In genomic region chr14:52693532-52693931, GRCh38 we compare ENCODE assay signal across 17 cellular contexts. TPM values are rescaled to one million over a fixed set of nuclear protein-coding genes. Genes with fewer than 3 reads are reported as not detected.
A peak's percentile ranks its signal among the peaks of the same experiment; 100 is the strongest.
DNase-seq lines count a peak whose midpoint lies in the region; ATAC-seq and TF ChIP-seq lines count a peak whose summit lies in the region.
"Had no signal": no experiment of that assay in that cellular context is flagged by ENCODE, and none has a peak within 500 bp of the region (broad histone marks: within the 10 kb centered on the region; RNA-seq: fewer than 3 reads in every experiment).

No MANE protein-coding gene starts in this region.

- H3K9me3 ChIP-seq in SK-N-SH (no peaks in the 10 kb centered on the region), SJCRH30 (replicated peaks) (no peaks in the 10 kb centered on the region)
- H3K9me3 ChIP-seq: sigmoid colon, upper lobe of left lung had no signal

- H3K4me1 ChIP-seq in SK-N-SH (ENCODE audit: control insufficient read depth in 1 of 2, insufficient read depth in 2 of 2, low read depth in 1 of 2, low read length in 1 of 2) (peaks cover 10 to 12% of the 10 kb centered on the region in 2 experiments; a peak in 3 of 4 replicates), SJCRH30 (peaks cover 4% of the 10 kb centered on the region; the same call in 1 of the 2 replicates)

- WGBS in SK-N-SH (ENCODE audit: low lambda C conversion rate) = 95% methylated on average over 7 of the region's 7 CpGs

- no peaks in the 10 kb centered on the region for H3K9me2 ChIP-seq in SK-N-SH

- H3K27me3 Mint-ChIP-seq in IgD-negative memory B cell = no peaks in the 10 kb centered on the region
- no peaks in the 10 kb centered on the region for H3K27me3 Mint-ChIP-seq in activated naive CD8-positive, alpha-beta T cell treated with anti-CD3 and anti-CD28 coated beads for 36 hours
- no peaks in the 10 kb centered on the region for H3K27me3 Mint-ChIP-seq in natural killer cell (ENCODE audit: low read depth in 2 of 2)

- H3K36me3 Mint-ChIP-seq in IgD-negative memory B cell (peaks cover 2% of the 10 kb centered on the region), natural killer cell (no peaks in the 10 kb centered on the region)
- peaks cover 37% of the 10 kb centered on the region for H3K36me3 Mint-ChIP-seq in activated naive CD8-positive, alpha-beta T cell treated with anti-CD3 and anti-CD28 coated beads for 36 hours

- peaks cover 15% of the 10 kb centered on the region for H3F3A ChIP-seq in SK-N-SH (replicated peaks; ENCODE audit: insufficient read depth)

- H3K27ac ChIP-seq in SK-N-SH (ENCODE audit: low read depth in 2 of 2, low read length in 1 of 2) = no peak overlapping the region
- H3K27ac ChIP-seq in SJCRH30 = no peak overlapping the region
- H3K27ac ChIP-seq: 22Rv1, brain microvascular endothelial cell had no signal

- H2AFZ ChIP-seq in SK-N-SH (ENCODE audit: low read depth) = no peak overlapping the region

- intact Hi-C loops in natural killer cell (cut with micrococcal nuclease) = no loop called here

- H3K4me3 Mint-ChIP-seq in IgD-negative memory B cell = peak overlapping the region in 3 of 4 donors; percentile 36 to 75 (median 56)
- H3K4me3 Mint-ChIP-seq in activated naive CD8-positive, alpha-beta T cell treated with anti-CD3 and anti-CD28 coated beads for 36 hours = peak overlapping the region; percentile 98
- H3K4me3 Mint-ChIP-seq in natural killer cell = peak overlapping the region; percentile 57

- peak overlapping the region; percentile 90; the same call in 1 of the 2 replicates for H3K9ac ChIP-seq in SK-N-SH

- peak overlapping the region; percentile 77 for H3K4me2 ChIP-seq in SK-N-SH

- POLR2A ChIA-PET in SK-N-SH (lab: Yijun Ruan, JAX) = interaction anchor here (1.0 kb wide), 1 partner anchor 141 kb away, joined by 3 read pairs; the partner anchor contains the start of genes GPR137C and TXNDC16

- peaks cover 32% of the 10 kb centered on the region for H4K20me1 ChIP-seq in SK-N-SH (ENCODE audit: insufficient read depth)

- H3K9me3 Mint-ChIP-seq in IgD-negative memory B cell (no peaks in the 10 kb centered on the region), natural killer cell (no peaks in the 10 kb centered on the region)
- no peaks in the 10 kb centered on the region for H3K9me3 Mint-ChIP-seq in activated naive CD8-positive, alpha-beta T cell treated with anti-CD3 and anti-CD28 coated beads for 36 hours

- no peak for ATAC-seq in SK-N-SH treated with all-trans-retinoic acid at 6 μM for 48 hours
- no peak for ATAC-seq in natural killer cell
- ATAC-seq in GM19328 (IDR thresholded peaks at IDR 0.05; ENCODE audit: unreplicated experiment) = no peak
- ATAC-seq: esophagus mucosa had no signal

- H3K4me1 Mint-ChIP-seq in IgD-negative memory B cell (peaks cover 23 to 45% (median 27%) of the 10 kb centered on the region in 3 donors), natural killer cell (peaks cover 44% of the 10 kb centered on the region in 2 donors)
- peaks cover 43% of the 10 kb centered on the region for H3K4me1 Mint-ChIP-seq in activated naive CD8-positive, alpha-beta T cell treated with anti-CD3 and anti-CD28 coated beads for 36 hours

- H3K27me3 ChIP-seq in SK-N-SH (ENCODE audit: insufficient read depth) = no peaks in the 10 kb centered on the region
- no peaks in the 10 kb centered on the region for H3K27me3 ChIP-seq in SJCRH30
- H3K27me3 ChIP-seq: brain microvascular endothelial cell, sigmoid colon, upper lobe of left lung had no signal

- no peak for TF ChIP-seq RAD21 in SK-N-SH (IDR thresholded peaks at IDR 0.05; ENCODE audit: low read length)

- no peak for TF ChIP-seq EP300 in SK-N-SH (IDR thresholded peaks at IDR 0.05; ENCODE audit: borderline replicate concordance in 1 of 2, low read depth in 1 of 2, low read length in 1 of 2)

- TF ChIP-seq CTCF in SK-N-SH (IDR thresholded peaks at IDR 0.05) (no peak), natural killer cell (IDR thresholded peaks at IDR 0.05) (no peak)

- H3K4me3 ChIP-seq in SK-N-SH (ENCODE audit: low read depth in 2 of 2, low read length in 1 of 2) = peak overlapping the region in 1 of 2 experiments; percentile 76; a peak in 2 of 4 replicates
- no peak overlapping the region for H3K4me3 ChIP-seq in SJCRH30

- H3K79me2 ChIP-seq in SK-N-SH (ENCODE audit: insufficient read depth) = peaks cover 66% of the 10 kb centered on the region

- H3K27ac Mint-ChIP-seq in IgD-negative memory B cell (peak overlapping the region in 1 of 3 donors; percentile 26), natural killer cell (no peak overlapping the region)
- peak overlapping the region; percentile 29 for H3K27ac Mint-ChIP-seq in activated naive CD8-positive, alpha-beta T cell treated with anti-CD3 and anti-CD28 coated beads for 36 hours

- DNase-seq in SK-N-SH (no peak), natural killer cell (no peak), SJCRH30 (no peak), NCI-H526 (lab: John Stamatoyannopoulos, UW) (no peak)
- no peak for DNase-seq in activated naive CD8-positive, alpha-beta T cell treated with anti-CD3 and anti-CD28 coated beads for 36 hours
- DNase-seq: brain microvascular endothelial cell, H7, IMR-90, NCI-H187, sigmoid colon, SW 1271, upper lobe of left lung had no signal

- CTCF ChIA-PET in SK-N-SH (lab: Yijun Ruan, JAX) = interaction anchor here (1.0 kb wide), 1 partner anchor 19 kb away, joined by 3 read pairs; no protein-coding TSS in a partner anchor

- H3K36me3 ChIP-seq in SK-N-SH (replicated peaks in 1 of 2; ENCODE audit: control insufficient read depth in 1 of 2, insufficient read depth in 2 of 2, low read length in 1 of 2) (no peaks in the 10 kb centered on the region), SJCRH30 (no peaks in the 10 kb centered on the region)
- H3K36me3 ChIP-seq: brain microvascular endothelial cell, sigmoid colon, upper lobe of left lung had no signal

TF ChIP-seq in SK-N-SH, 30 proteins besides CTCF, POLR2A, EP300 and RAD21 (continues in another document):
- TF ChIP-seq GATA2 (CRISPR knock-in tag; IDR thresholded peaks at IDR 0.05) = no peak
- TF ChIP-seq MEF2A (IDR thresholded peaks at IDR 0.05; ENCODE audit: borderline replicate concordance, low read depth) = no peak
- no peak for TF ChIP-seq JUND (IDR thresholded peaks at IDR 0.05)
- TF ChIP-seq SMC3 (IDR thresholded peaks at IDR 0.05; ENCODE audit: low read depth, low read length) = no peak
- TF ChIP-seq, protein P1, sequence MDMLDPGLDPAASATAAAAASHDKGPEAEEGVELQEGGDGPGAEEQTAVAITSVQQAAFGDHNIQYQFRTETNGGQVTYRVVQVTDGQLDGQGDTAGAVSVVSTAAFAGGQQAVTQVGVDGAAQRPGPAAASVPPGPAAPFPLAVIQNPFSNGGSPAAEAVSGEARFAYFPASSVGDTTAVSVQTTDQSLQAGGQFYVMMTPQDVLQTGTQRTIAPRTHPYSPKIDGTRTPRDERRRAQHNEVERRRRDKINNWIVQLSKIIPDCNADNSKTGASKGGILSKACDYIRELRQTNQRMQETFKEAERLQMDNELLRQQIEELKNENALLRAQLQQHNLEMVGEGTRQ (IDR thresholded peaks at IDR 0.05; ENCODE audit: borderline replicate concordance, low read depth, low read length) = no peak
- TF ChIP-seq TAF1 (IDR thresholded peaks at IDR 0.05; ENCODE audit: borderline replicate concordance, low read depth, low read length) = no peak

TF ChIP-seq in SK-N-SH treated with all-trans-retinoic acid at 6 μM for 48 hours, 23 proteins besides CTCF, POLR2A, EP300 and RAD21 (continues in another document):
- TF ChIP-seq CREB5 (CRISPR knock-in tag; IDR thresholded peaks at IDR 0.05; ENCODE audit: low read depth) (no peak), ZFP3 (CRISPR knock-in tag; IDR thresholded peaks at IDR 0.05) (no peak), ZC3H10 (CRISPR knock-in tag; IDR thresholded peaks at IDR 0.05) (no peak), ZFP30 (CRISPR knock-in tag; IDR thresholded peaks at IDR 0.05) (no peak), CSDC2 (CRISPR knock-in tag; IDR thresholded peaks at IDR 0.05) (no peak), TCF4 (CRISPR knock-in tag; IDR thresholded peaks at IDR 0.05; ENCODE audit: borderline replicate concordance) (no peak), RARB (CRISPR knock-in tag; IDR thresholded peaks at IDR 0.05) (no peak), ZNF565 (CRISPR knock-in tag; conservative IDR thresholded peaks at IDR 0.05; ENCODE audit: low read depth) (no peak), BACH2 (CRISPR knock-in tag; IDR thresholded peaks at IDR 0.05; ENCODE audit: borderline replicate concordance) (no peak)

RNA-seq across cellular contexts. Expression of gene ERO1A, which starts 1.8 kb away (rescaled TPM):
- polyA plus RNA-seq in SK-N-SH (2012; rRNA removed) (19.3 and 24.4 TPM in 2 replicates), IgD-negative memory B cell (23.6 TPM)
- polyA plus RNA-seq in SK-N-SH (2012; cell fraction: cytosol; rRNA removed) = 29.1 and 30.8 TPM in 2 replicates
- 15.4 and 17.7 TPM in 2 replicates for polyA plus RNA-seq in SK-N-SH (2012; cell fraction: nucleus; rRNA removed)
- 100 to 1,000 TPM; 120 to 121 TPM for total RNA-seq in activated naive CD8-positive, alpha-beta T cell treated with anti-CD3 and anti-CD28 coated beads for 36 hours
- 10 to 100 TPM; 35.4 to 47.7 (median 42.5) TPM for total RNA-seq in natural killer cell
- 67.3 and 73.3 TPM in 2 replicates for total RNA-seq in SJCRH30 (2014; rRNA removed; shearing (Covaris generic))

RNA-seq across cellular contexts. Expression of gene PSMC6, which starts 13.5 kb away (rescaled TPM):
- polyA plus RNA-seq in SK-N-SH (2012; rRNA removed) (37.9 and 59.6 TPM in 2 replicates), IgD-negative memory B cell (56.2 TPM)
- 55.2 and 73.4 TPM in 2 replicates for polyA plus RNA-seq in SK-N-SH (2012; cell fraction: cytosol; rRNA removed)
- polyA plus RNA-seq in SK-N-SH (2012; cell fraction: nucleus; rRNA removed) = 32.1 and 82.3 TPM in 2 replicates
- total RNA-seq in activated naive CD8-positive, alpha-beta T cell treated with anti-CD3 and anti-CD28 coated beads for 36 hours = 100 to 1,000 TPM; 117 to 123 TPM
- total RNA-seq in natural killer cell = 100 to 1,000 TPM; 148 to 160 (median 159) TPM
- total RNA-seq in SJCRH30 (2014; rRNA removed; shearing (Covaris generic)) = 136 and 156 TPM in 2 replicates

RNA-seq across cellular contexts. Expression of gene STYX, which starts 36.4 kb away (rescaled TPM):
- polyA plus RNA-seq in SK-N-SH (2012; rRNA removed) (3.5 and 5.3 TPM in 2 replicates), IgD-negative memory B cell (14.1 TPM)
- polyA plus RNA-seq in SK-N-SH (2012; cell fraction: cytosol; rRNA removed) = 7.4 and 10.2 TPM in 2 replicates
- 2.0 and 3.1 TPM in 2 replicates for polyA plus RNA-seq in SK-N-SH (2012; cell fraction: nucleus; rRNA removed)
- total RNA-seq in activated naive CD8-positive, alpha-beta T cell treated with anti-CD3 and anti-CD28 coated beads for 36 hours = 10 to 100 TPM; 16.3 to 17.5 TPM
- 10 to 100 TPM; 13.3 to 22.9 (median 18.3) TPM for total RNA-seq in natural killer cell
- 12.0 and 12.8 TPM in 2 replicates for total RNA-seq in SJCRH30 (2014; rRNA removed; shearing (Covaris generic))
